In the genomic region with DNA sequence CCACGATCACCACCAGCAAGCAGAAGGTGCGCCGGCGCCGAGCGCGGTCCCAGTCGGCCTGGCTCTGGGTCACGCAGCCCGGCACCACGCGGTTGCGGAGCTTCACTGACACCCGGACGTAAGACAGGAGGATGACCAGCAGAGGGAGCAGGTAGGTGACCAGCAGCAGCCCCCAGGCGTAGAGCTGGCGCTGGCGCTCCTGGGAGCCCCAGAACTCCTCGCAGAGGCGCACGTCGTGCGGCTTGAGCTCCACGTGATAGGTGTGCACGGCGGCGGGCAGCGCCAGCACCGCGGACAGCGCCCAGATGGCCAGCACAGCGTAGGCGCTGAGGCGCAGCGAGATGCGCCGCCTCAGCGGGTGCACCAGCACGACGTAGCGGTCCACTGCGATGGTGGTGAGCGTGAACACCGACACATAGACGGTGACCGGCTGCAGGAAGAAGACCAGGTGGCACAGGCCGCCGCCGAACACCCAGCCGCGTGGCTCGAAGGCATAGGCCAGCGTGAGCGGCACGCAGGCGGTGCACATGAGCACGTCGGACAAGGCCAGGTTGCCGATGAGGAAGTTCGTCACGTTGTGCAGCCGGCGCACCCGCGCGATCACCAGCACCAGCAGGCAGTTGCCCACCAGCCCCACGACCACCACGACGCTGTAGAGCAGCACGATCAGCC, we compare ENCODE assay signal across 8 cellular contexts. TPM values are rescaled to one million over a fixed set of nuclear protein-coding genes. Genes with fewer than 3 reads are reported as not detected.
DNase-seq lines count a peak whose midpoint lies in the region; ATAC-seq and TF ChIP-seq lines count a peak whose summit lies in the region.

No MANE protein-coding gene starts in this region.

- dilution Hi-C loops in mammary epithelial cell (cut with HindIII; ENCODE audit: low sequenced_read_pairs) = no loop called here

- H3K27me3 ChIP-seq in mammary epithelial cell (ENCODE audit: insufficient read depth, low read length) = peaks cover 18% of the 10 kb centered on the region

- intact Hi-C loops in mammary epithelial cell (cut with micrococcal nuclease) (no loop called here), left colon (cut with DNase I, micrococcal nuclease) (no loop called here)

- 19% methylated on average over 15 of the region's 70 CpGs for WGBS in mammary epithelial cell (ENCODE audit: low coverage, missing lambda C conversion rate)

- DNase-seq in Ammon's horn (ENCODE audit: low spot score) (peak; percentile 43), RPMI7951 (ENCODE audit: low read depth) (peak; percentile 24), mammary epithelial cell (peak; percentile 57), left colon (peak in 1 of 2 donors; percentile 14)
- peak; percentile 8 to 11 for DNase-seq in stimulated activated CD8-positive, alpha-beta memory T cell treated with anti-CD3 and anti-CD28 coated beads, Interleukin-7, amount 100 ng/mL, for 48 hours (ENCODE audit: extremely low read depth in 1 of 2, low read depth in 1 of 2)

- no peak overlapping the region for H2AFZ ChIP-seq in mammary epithelial cell (ENCODE audit: low read depth, low read length)

- H3K4me1 ChIP-seq in mammary epithelial cell (ENCODE audit: insufficient read depth, low read length) = no peaks in the 10 kb centered on the region

- H3K4me2 ChIP-seq in mammary epithelial cell (ENCODE audit: insufficient read depth, low read depth, low read length) = no peak overlapping the region

- no TSS peak for BruUV-seq in mammary epithelial cell (replicated peaks; lab: Mats Ljungman, UMichigan)

- no peak overlapping the region for H3K4me3 ChIP-seq in mammary epithelial cell (replicated peaks in 1 of 3; ENCODE audit: insufficient read depth in 1 of 3, low read depth in 2 of 3, low read length in 3 of 3)

- in situ Hi-C loops in mammary epithelial cell (cut with MboI; ENCODE audit: low sequenced_read_pairs in 2 of 2) = no loop called here

- no peak overlapping the region for H3K9ac ChIP-seq in mammary epithelial cell (ENCODE audit: insufficient read depth, low read length)

- TF ChIP-seq CTCF in mammary epithelial cell (conservative IDR thresholded peaks at IDR 0.05 in 1 of 2, IDR thresholded peaks at IDR 0.05 in 1 of 2; ENCODE audit: extremely low read depth in 1 of 2, insufficient read depth in 1 of 2, low read depth in 1 of 2, low read length in 2 of 2) = peak in 1 of 2 donors; percentile 19

- ATAC-seq in left colon (peak; percentile 8), HG02840 (IDR thresholded peaks at IDR 0.05; ENCODE audit: low FRiP score, unreplicated experiment) (no peak), HG03378 (IDR thresholded peaks at IDR 0.05; ENCODE audit: unreplicated experiment) (no peak), GM21576 (IDR thresholded peaks at IDR 0.05; ENCODE audit: unreplicated experiment) (no peak)

- peaks cover 3% of the 10 kb centered on the region for H4K20me1 ChIP-seq in mammary epithelial cell (ENCODE audit: insufficient read depth, low read length)

- H3K36me3 ChIP-seq in mammary epithelial cell (ENCODE audit: insufficient read depth, low read length) = no peaks in the 10 kb centered on the region

- H3K27ac ChIP-seq in mammary epithelial cell (ENCODE audit: insufficient read depth, low read depth, low read length) = no peak overlapping the region

- CTCF ChIA-PET in mammary epithelial cell (lab: Charles Lee; ENCODE audit: low non-redundant PET) = no interaction called here

- H3K9me3 ChIP-seq in mammary epithelial cell (replicated peaks; ENCODE audit: insufficient read depth, low read length) = no peaks in the 10 kb centered on the region

- H3K79me2 ChIP-seq in mammary epithelial cell (ENCODE audit: insufficient read depth, low read length) = no peaks in the 10 kb centered on the region

RNA-seq across cellular contexts. Expression of a gene that starts 0.9 kb away (rescaled TPM):
- not detected in 2 replicates for total RNA-seq in RPMI7951 (2014; rRNA removed; shearing (Covaris generic))
- not detected for total RNA-seq in mammary epithelial cell
- not detected for polyA plus RNA-seq in mammary epithelial cell
- polyA minus RNA-seq in mammary epithelial cell = not detected
- not detected for total RNA-seq in left colon
